ENCODE assay signal across 8 cellular contexts in the genomic region with DNA sequence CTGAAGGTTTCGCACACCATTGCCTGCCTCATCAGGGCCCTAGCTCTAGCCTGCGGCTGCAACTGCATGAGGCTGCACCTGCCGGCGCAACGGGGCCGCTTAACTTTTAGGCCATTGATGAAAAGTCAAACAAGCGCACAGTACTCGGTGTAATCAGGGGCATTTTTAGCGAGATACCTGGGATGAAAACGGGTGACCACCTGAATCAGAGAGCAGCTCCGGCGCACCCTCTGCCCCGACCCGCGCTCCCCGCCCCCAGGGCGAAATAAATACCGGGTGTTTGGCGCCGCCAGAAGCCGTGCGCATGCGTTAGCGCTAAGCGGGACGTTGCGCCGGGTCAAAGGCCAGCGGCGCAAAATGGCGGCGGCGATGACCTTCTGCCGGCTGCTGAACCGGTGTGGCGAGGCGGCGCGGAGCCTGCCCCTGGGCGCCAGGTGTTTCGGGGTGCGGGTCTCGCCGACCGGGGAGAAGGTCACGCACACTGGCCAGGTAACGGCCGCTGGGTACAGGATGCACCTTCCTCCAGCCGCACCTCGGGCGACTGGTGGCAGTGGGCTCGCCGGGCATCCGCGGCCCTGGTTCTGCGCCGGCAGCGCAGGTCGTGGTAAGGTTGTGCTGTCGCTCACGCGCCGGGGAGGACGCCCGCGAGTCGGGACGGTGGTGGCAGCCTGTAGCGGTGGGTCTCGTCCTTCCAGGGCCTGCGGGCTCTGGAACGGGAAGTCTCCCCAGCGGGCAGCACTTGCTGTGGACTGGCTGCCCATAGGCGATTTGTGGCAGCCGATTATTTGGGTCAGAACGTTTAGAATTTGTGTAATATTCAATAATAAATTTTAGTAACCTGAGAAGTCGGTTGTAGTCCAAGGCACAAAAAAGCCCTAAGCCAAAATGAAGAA. TPM values are rescaled to one million over a fixed set of nuclear protein-coding genes. Genes with fewer than 3 reads are reported as not detected.
DNase-seq lines count a peak whose midpoint lies in the region; ATAC-seq and TF ChIP-seq lines count a peak whose summit lies in the region.

Gene NDUFS6, plus strand, starts transcription at position 347 of the 893 bp plus-strand sequence. Its CDS starts 11 bp downstream, at position 358.

- peak within 1 kb of the TSS; percentile 91 to 98 (median 92) for H3K4me3 ChIP-seq in liver (ENCODE audit: low read depth in 1 of 3, low read length in 3 of 3)

- no peaks in the 10 kb centered on the region for H3K9me3 ChIP-seq in liver (ENCODE audit: control insufficient read depth in 4 of 4, low read length in 3 of 4)

- WGBS in liver: under 1% methylated on average over 77 of the region's 77 CpGs

- H3K36me3 ChIP-seq in liver (ENCODE audit: control insufficient read depth in 4 of 4, insufficient read depth in 3 of 4, low read depth in 1 of 4, low read length in 3 of 4): peaks cover 11 to 52% (median 39%) of the 10 kb centered on the region in 4 donors

- ATAC-seq in GM19025 (IDR thresholded peaks at IDR 0.05; ENCODE audit: low read depth, unreplicated experiment) (peak; percentile 61), HG03280 (IDR thresholded peaks at IDR 0.05; ENCODE audit: unreplicated experiment) (peak; percentile 58)

- DNase-seq in AG20443 (ENCODE audit: low spot score) (peak; percentile 90), NCI-H524 (lab: John Stamatoyannopoulos, UW) (peak; percentile 67 to 86), dermis microvascular lymphatic vessel endothelial cell (ENCODE audit: low read depth in 2 of 2) (peak; percentile 51 to 78)
- DNase-seq in activated CD4-positive, alpha-beta T cell treated with anti-CD3 and anti-CD28 coated beads, Interleukin-2, amount 50 U/mL, for 1 hour: peak; percentile 74
- peak; percentile 83 for DNase-seq in stimulated activated CD4-positive, alpha-beta T cell treated with anti-CD3 and anti-CD28 coated beads, Interleukin-4, amount 100 ng/mL, for 1 hour

- peak within 1 kb of the TSS; percentile 83 to 84 for H3K27ac ChIP-seq in liver (ENCODE audit: low read depth in 1 of 2, low read length in 2 of 2)

- H3K4me1 ChIP-seq in liver (ENCODE audit: control insufficient read depth in 4 of 4, insufficient read depth in 4 of 4, low read length in 3 of 4): peaks cover 0 to 20% (median 13%) of the 10 kb centered on the region in 4 donors

- no peak for TF ChIP-seq CTCF in liver (IDR thresholded peaks at IDR 0.05; ENCODE audit: low read depth, low read length, missing input control)

- H3K9ac ChIP-seq in liver (ENCODE audit: low read depth in 1 of 2, low read length in 2 of 2): peak within 1 kb of the TSS; percentile 76 to 95

- TF ChIP-seq RAD21 in liver (IDR thresholded peaks at IDR 0.05): no peak

- no peaks in the 10 kb centered on the region for H3K27me3 ChIP-seq in liver (ENCODE audit: control insufficient read depth in 4 of 4, insufficient read depth in 4 of 4, low read length in 3 of 4)

TF ChIP-seq in liver, 16 proteins besides CTCF, POLR2A, EP300 and RAD21:
- peak; percentile 27 for TF ChIP-seq SP1 (IDR thresholded peaks at IDR 0.05)
- TF ChIP-seq REST (IDR thresholded peaks at IDR 0.05): peak; percentile 46
- peak; percentile 93 for TF ChIP-seq NR2F2 (IDR thresholded peaks at IDR 0.05)
- no peak for TF ChIP-seq ATF3 (IDR thresholded peaks at IDR 0.05)
- no peak for TF ChIP-seq EGR1 (IDR thresholded peaks at IDR 0.05; ENCODE audit: low read depth in 2 of 2)
- peak in 1 of 2 donors; percentile 44 for TF ChIP-seq HNF4A (conservative IDR thresholded peaks at IDR 0.05)
- TF ChIP-seq YY1 (IDR thresholded peaks at IDR 0.05): peak; percentile 99
- no peak for TF ChIP-seq HNF4G (IDR thresholded peaks at IDR 0.05)
- TF ChIP-seq, protein P1, sequence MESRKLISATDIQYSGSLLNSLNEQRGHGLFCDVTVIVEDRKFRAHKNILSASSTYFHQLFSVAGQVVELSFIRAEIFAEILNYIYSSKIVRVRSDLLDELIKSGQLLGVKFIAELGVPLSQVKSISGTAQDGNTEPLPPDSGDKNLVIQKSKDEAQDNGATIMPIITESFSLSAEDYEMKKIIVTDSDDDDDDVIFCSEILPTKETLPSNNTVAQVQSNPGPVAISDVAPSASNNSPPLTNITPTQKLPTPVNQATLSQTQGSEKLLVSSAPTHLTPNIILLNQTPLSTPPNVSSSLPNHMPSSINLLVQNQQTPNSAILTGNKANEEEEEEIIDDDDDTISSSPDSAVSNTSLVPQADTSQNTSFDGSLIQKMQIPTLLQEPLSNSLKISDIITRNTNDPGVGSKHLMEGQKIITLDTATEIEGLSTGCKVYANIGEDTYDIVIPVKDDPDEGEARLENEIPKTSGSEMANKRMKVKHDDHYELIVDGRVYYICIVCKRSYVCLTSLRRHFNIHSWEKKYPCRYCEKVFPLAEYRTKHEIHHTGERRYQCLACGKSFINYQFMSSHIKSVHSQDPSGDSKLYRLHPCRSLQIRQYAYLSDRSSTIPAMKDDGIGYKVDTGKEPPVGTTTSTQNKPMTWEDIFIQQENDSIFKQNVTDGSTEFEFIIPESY (IDR thresholded peaks at IDR 0.05): no peak
- TF ChIP-seq RXRA (IDR thresholded peaks at IDR 0.05): peak; percentile 12 to 35
- no peak for TF ChIP-seq FOXA2 (IDR thresholded peaks at IDR 0.05)
- no peak for TF ChIP-seq JUND (IDR thresholded peaks at IDR 0.05)
- peak in 1 of 2 donors; percentile 23 for TF ChIP-seq GABPA (IDR thresholded peaks at IDR 0.05 in 1 of 2, conservative IDR thresholded peaks at IDR 0.05 in 1 of 2)
- no peak for TF ChIP-seq TAF1 (conservative IDR thresholded peaks at IDR 0.05)
- TF ChIP-seq MAX (IDR thresholded peaks at IDR 0.05): no peak
- no peak for TF ChIP-seq FOXA1 (IDR thresholded peaks at IDR 0.05)

RNA-seq across cellular contexts. Expression of gene NDUFS6, which starts in this region (rescaled TPM):
- total RNA-seq in dermis microvascular lymphatic vessel endothelial cell: 28.9 and 36.8 TPM in 2 replicates
- total RNA-seq in liver: 10 to 100 TPM; 18.7 to 33.4 TPM
- polyA plus RNA-seq in liver: 10 to 100 TPM; 61.1 to 82.5 TPM

Comparison
In these comparisons a context has a peak if more than half of its experiments do, and no peak if none do; other contexts are left out.
1. Peak in every context shown above with its lines: DNase-seq, ATAC-seq, H3K4me3 ChIP-seq and H3K27ac ChIP-seq.